ENCODE assay signal across 1 cellular context in the genomic region with DNA sequence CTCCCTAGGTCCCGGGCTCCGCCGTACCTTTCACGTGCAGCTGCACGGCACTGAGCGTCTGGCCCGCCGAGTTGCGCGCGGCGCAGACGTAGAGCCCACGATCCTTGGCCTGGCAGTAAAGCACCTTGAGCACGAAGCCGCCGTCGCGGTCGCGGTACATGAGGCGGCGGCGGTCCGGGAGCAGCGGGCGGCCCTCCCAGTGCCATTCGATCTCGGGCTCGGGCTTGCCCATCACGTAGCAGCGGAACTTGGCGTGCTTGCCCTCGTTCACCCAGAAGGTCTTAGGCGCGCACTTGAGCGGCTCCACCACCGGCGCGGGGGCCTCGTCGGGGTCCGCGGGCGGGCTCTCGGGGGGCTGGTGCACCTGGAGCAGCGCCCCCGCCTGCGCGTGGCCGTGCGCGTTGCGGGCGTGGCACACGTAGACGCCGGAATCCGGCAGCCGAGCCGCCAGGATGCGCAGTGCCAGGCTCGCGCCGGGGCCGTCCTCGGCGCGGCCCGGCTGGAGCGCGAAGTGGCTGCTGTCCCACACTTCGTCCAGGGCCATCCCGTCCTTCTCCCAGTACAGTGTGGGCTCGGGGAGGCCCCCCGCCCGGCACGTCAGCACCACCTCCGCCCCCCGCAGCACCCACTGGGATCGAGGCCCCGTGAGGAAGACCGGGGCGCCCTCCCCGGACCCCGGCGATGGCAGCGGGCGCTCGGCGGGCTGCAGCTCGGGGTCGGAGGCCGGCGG.
TF ChIP-seq lines count a peak whose summit lies in the region.

No MANE protein-coding gene starts in this region.

TF ChIP-seq in HepG2, 621 proteins besides CTCF, POLR2A, EP300 and RAD21 (continued from another document and continues in another):
- TF ChIP-seq, protein P1, sequence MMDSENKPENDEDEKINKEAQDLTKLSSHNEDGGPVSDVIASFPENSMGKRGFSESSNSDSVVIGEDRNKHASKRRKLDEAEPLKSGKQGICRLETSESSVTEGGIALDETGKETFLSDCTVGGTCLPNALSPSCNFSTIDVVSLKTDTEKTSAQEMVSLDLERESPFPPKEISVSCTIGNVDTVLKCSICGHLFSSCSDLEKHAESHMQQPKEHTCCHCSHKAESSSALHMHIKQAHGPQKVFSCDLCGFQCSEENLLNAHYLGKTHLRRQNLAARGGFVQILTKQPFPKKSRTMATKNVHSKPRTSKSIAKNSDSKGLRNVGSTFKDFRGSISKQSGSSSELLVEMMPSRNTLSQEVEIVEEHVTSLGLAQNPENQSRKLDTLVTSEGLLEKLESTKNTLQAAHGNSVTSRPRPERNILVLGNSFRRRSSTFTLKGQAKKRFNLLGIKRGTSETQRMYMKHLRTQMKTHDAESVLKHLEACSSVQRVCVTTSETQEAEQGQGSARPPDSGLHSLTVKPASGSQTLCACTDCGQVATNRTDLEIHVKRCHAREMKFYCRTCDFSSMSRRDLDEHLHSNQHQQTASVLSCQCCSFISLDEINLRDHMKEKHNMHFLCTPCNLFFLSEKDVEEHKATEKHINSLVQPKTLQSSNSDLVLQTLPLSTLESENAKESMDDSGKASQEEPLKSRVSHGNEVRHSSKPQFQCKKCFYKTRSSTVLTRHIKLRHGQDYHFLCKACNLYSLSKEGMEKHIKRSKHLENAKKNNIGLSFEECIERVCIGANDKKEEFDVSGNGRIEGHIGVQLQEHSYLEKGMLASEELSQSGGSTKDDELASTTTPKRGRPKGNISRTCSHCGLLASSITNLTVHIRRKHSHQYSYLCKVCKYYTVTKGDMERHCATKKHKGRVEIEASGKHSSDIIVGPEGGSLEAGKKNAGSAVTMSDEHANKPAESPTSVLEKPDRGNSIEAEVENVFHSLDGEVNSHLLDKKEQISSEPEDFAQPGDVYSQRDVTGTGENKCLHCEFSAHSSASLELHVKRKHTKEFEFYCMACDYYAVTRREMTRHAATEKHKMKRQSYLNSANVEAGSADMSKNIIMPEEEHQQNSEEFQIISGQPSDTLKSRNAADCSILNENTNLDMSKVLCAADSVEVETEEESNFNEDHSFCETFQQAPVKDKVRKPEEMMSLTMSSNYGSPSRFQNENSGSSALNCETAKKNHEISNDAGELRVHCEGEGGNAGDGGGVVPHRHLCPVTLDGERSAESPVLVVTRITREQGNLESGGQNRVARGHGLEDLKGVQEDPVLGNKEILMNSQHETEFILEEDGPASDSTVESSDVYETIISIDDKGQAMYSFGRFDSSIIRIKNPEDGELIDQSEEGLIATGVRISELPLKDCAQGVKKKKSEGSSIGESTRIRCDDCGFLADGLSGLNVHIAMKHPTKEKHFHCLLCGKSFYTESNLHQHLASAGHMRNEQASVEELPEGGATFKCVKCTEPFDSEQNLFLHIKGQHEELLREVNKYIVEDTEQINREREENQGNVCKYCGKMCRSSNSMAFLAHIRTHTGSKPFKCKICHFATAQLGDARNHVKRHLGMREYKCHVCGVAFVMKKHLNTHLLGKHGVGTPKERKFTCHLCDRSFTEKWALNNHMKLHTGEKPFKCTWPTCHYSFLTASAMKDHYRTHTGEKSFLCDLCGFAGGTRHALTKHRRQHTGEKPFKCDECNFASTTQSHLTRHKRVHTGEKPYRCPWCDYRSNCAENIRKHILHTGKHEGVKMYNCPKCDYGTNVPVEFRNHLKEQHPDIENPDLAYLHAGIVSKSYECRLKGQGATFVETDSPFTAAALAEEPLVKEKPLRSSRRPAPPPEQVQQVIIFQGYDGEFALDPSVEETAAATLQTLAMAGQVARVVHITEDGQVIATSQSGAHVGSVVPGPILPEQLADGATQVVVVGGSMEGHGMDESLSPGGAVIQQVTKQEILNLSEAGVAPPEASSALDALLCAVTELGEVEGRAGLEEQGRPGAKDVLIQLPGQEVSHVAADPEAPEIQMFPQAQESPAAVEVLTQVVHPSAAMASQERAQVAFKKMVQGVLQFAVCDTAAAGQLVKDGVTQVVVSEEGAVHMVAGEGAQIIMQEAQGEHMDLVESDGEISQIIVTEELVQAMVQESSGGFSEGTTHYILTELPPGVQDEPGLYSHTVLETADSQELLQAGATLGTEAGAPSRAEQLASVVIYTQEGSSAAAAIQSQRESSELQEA (CRISPR knock-in tag; IDR thresholded peaks at IDR 0.05; ENCODE audit: not compliant biosample characterization): peak; percentile 33
- TF ChIP-seq SMC3 (IDR thresholded peaks at IDR 0.05; ENCODE audit: low read length): no peak
- TF ChIP-seq ZNF580 (CRISPR knock-in tag; IDR thresholded peaks at IDR 0.05; ENCODE audit: borderline replicate concordance, low read depth): no peak; the same call in 1 of the 2 replicates
- TF ChIP-seq JARID2 (CRISPR knock-in tag; IDR thresholded peaks at IDR 0.05; ENCODE audit: insufficient replicate concordance): no peak
- no peak for TF ChIP-seq ATF4 (CRISPR knock-in tag; IDR thresholded peaks at IDR 0.05)
- TF ChIP-seq SKIL (CRISPR knock-in tag; IDR thresholded peaks at IDR 0.05; ENCODE audit: borderline replicate concordance): no peak; the same call in 1 of the 2 replicates
- no peak for TF ChIP-seq NFATC3 (CRISPR knock-in tag; IDR thresholded peaks at IDR 0.05)
- TF ChIP-seq, protein P2, sequence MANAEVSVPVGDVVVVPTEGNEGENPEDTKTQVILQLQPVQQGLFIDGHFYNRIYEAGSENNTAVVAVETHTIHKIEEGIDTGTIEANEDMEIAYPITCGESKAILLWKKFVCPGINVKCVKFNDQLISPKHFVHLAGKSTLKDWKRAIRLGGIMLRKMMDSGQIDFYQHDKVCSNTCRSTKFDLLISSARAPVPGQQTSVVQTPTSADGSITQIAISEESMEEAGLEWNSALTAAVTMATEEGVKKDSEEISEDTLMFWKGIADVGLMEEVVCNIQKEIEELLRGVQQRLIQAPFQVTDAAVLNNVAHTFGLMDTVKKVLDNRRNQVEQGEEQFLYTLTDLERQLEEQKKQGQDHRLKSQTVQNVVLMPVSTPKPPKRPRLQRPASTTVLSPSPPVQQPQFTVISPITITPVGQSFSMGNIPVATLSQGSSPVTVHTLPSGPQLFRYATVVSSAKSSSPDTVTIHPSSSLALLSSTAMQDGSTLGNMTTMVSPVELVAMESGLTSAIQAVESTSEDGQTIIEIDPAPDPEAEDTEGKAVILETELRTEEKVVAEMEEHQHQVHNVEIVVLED (CRISPR knock-in tag; IDR thresholded peaks at IDR 0.05; ENCODE audit: borderline replicate concordance): peak; percentile 14; the same call in 1 of the 2 replicates
- TF ChIP-seq FOXO1 (CRISPR knock-in tag; IDR thresholded peaks at IDR 0.05): no peak
- TF ChIP-seq ZNF687 (CRISPR knock-in tag; IDR thresholded peaks at IDR 0.05): peak; percentile 94
- no peak for TF ChIP-seq RBAK (CRISPR knock-in tag; IDR thresholded peaks at IDR 0.05)
- no peak for TF ChIP-seq ETV6 (CRISPR knock-in tag; conservative IDR thresholded peaks at IDR 0.05)
- TF ChIP-seq BCLAF1 (IDR thresholded peaks at IDR 0.05): no peak
- TF ChIP-seq, protein P3, sequence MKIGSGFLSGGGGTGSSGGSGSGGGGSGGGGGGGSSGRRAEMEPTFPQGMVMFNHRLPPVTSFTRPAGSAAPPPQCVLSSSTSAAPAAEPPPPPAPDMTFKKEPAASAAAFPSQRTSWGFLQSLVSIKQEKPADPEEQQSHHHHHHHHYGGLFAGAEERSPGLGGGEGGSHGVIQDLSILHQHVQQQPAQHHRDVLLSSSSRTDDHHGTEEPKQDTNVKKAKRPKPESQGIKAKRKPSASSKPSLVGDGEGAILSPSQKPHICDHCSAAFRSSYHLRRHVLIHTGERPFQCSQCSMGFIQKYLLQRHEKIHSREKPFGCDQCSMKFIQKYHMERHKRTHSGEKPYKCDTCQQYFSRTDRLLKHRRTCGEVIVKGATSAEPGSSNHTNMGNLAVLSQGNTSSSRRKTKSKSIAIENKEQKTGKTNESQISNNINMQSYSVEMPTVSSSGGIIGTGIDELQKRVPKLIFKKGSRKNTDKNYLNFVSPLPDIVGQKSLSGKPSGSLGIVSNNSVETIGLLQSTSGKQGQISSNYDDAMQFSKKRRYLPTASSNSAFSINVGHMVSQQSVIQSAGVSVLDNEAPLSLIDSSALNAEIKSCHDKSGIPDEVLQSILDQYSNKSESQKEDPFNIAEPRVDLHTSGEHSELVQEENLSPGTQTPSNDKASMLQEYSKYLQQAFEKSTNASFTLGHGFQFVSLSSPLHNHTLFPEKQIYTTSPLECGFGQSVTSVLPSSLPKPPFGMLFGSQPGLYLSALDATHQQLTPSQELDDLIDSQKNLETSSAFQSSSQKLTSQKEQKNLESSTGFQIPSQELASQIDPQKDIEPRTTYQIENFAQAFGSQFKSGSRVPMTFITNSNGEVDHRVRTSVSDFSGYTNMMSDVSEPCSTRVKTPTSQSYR (CRISPR knock-in tag; IDR thresholded peaks at IDR 0.05; ENCODE audit: borderline replicate concordance): 0 out of 2 replicates have a peak, but pooled peaks have one; percentile 4
- TF ChIP-seq, protein P4, sequence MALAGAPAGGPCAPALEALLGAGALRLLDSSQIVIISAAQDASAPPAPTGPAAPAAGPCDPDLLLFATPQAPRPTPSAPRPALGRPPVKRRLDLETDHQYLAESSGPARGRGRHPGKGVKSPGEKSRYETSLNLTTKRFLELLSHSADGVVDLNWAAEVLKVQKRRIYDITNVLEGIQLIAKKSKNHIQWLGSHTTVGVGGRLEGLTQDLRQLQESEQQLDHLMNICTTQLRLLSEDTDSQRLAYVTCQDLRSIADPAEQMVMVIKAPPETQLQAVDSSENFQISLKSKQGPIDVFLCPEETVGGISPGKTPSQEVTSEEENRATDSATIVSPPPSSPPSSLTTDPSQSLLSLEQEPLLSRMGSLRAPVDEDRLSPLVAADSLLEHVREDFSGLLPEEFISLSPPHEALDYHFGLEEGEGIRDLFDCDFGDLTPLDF (CRISPR knock-in tag; IDR thresholded peaks at IDR 0.05): no peak
- TF ChIP-seq EEA1 (CRISPR knock-in tag; IDR thresholded peaks at IDR 0.05; ENCODE audit: borderline replicate concordance): no peak
- TF ChIP-seq GTF2F1 (IDR thresholded peaks at IDR 0.05; ENCODE audit: low read length): no peak
- no peak for TF ChIP-seq SP5 (CRISPR knock-in tag; IDR thresholded peaks at IDR 0.05; ENCODE audit: borderline replicate concordance, low read depth)
- TF ChIP-seq JDP2 (CRISPR knock-in tag; IDR thresholded peaks at IDR 0.05; ENCODE audit: borderline replicate concordance): no peak
- TF ChIP-seq ARID2 (CRISPR knock-in tag; IDR thresholded peaks at IDR 0.05; ENCODE audit: borderline replicate concordance): no peak
